In the genomic region with DNA sequence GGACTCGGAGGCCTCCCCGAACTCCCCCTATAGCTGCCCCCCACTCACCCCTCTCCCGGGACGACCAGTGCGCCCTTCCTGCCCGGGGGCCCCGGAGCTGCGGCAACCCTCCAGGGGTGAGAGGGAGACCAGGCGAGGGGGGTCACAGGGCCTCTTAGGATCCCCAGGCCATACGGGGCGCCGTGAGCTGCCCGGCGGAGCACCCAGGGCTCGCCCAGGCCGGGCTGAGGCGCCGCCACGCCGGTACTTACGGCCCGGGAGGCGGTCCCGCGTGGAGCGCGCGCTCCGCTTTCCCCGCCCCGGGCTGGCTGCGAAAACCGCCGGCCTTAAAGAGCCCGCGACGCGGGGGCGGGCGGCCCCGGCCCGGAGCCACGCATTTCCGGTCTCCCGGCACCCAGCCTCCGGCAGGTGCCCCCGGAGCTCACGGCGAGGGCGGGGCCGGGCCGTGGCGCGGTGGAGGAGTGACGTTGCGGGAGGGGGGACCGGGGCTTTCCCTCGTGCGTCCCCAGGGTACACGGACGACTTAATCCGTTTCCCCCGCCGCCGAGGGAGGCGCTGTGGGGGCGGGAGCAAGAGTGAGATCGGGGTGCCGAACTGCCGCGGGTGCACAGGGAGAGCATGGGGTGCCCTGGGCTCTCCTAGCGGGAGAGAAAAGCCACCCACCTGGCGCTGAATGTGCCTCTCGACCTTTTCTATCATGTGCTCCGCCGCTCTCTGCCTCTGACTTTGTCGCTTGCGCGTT, we compare ENCODE assay signal across 8 cellular contexts.
DNase-seq lines count a peak whose midpoint lies in the region; ATAC-seq and TF ChIP-seq lines count a peak whose summit lies in the region.

Gene METTL21A, minus strand, starts transcription at position 381 of the 742 bp plus-strand sequence. CDS start 1,019 bp downstream, outside the sequence.

- peak; percentile 46 for TF ChIP-seq CTCF in AG10803 (conservative IDR thresholded peaks at IDR 0.05; ENCODE audit: low read length)

- ATAC-seq in GM19023 (IDR thresholded peaks at IDR 0.05; ENCODE audit: unreplicated experiment) (peak; percentile 64), HG03196 (IDR thresholded peaks at IDR 0.05; ENCODE audit: unreplicated experiment) (peak; percentile 67)

- H3K4me3 ChIP-seq in AG10803 (ENCODE audit: low read length): peak within 1 kb of the TSS; percentile 84

- DNase-seq in AG10803 (ENCODE audit: low read depth): peak; percentile 84
- peak; percentile 72 for DNase-seq in NCI-H345 treated with DMSO at 0.1 percent for 48 hours (lab: John Stamatoyannopoulos, UW; ENCODE audit: unreplicated experiment)
- peak; percentile 86 to 95 (median 87) for DNase-seq in activated CD4-positive, CD25-positive, alpha-beta regulatory T cell (lab: John Stamatoyannopoulos, UW)
- peak; percentile 97 for DNase-seq in central memory CD4-positive, alpha-beta T cell
- peak; percentile 77 for DNase-seq in islet precursor cell
- peak; percentile 90 to 91 for DNase-seq in stimulated activated CD4-positive, alpha-beta T cell treated with anti-CD3 and anti-CD28 coated beads, Interleukin-15, amount 100 ng/mL, for 1 hour (ENCODE audit: low read depth in 1 of 2, low spot score in 1 of 2)

Comparison
In these comparisons a context has a peak if more than half of its experiments do, and no peak if none do; other contexts are left out.
1. Peak in every context shown above with its lines: DNase-seq, ATAC-seq and H3K4me3 ChIP-seq.